Comparison of ENCODE assay signal across 25 cellular contexts in the genomic region with DNA sequence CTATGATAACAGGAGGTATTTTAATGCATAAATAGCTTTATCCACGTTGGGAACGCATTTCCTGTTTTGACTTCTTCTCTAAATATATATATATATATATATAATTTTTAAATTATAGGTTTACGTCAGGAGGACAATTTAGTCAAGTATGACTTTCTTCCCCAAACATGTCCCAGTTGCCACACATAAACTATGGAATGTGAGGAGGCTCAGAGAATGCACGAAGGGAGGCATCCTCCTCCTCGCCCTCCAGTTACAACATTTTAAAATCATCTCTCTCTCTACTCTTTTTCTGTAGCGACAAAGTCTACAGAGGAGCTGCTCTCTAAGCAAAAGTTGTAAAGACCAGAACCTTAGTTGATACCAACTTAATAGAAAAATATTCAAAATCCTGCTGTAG.
"Had no signal": no experiment of that assay in that cellular context is flagged by ENCODE, and none has a peak within 500 bp of the region (broad histone marks: within the 10 kb centered on the region; RNA-seq: fewer than 3 reads in every experiment).

No MANE protein-coding gene starts in this region.

- H3K36me3 ChIP-seq: brain microvascular endothelial cell, left ventricle myocardium inferior, prostate gland, right atrium auricular region, suprapubic skin, transverse colon had no signal

- H3K4me3 ChIP-seq: left ventricle myocardium inferior, prostate gland, right atrium auricular region, suprapubic skin, transverse colon had no signal

- H3K27me3 ChIP-seq: brain microvascular endothelial cell, right atrium auricular region, transverse colon had no signal

- DNase-seq: activated CD4-positive, alpha-beta memory T cell treated with anti-CD3 and anti-CD28 coated beads, Interleukin-2, amount 10 ng/mL, durations not matched to agents 7 days and 5 days; activated CD4-positive, alpha-beta T cell treated with anti-CD3 and anti-CD28 coated beads for 4 hours; activated CD8-positive, alpha-beta memory T cell treated with anti-CD3 and anti-CD28 coated beads, Interleukin-2, amount 10 ng/mL, durations not matched to agents 7 days and 5 days; activated naive CD4-positive, alpha-beta T cell treated with Interleukin-2 at 50 U/mL for 16 hours; activated naive CD8-positive, alpha-beta T cell treated with anti-CD3 and anti-CD28 coated beads, Interleukin-2, amount 10 ng/mL, durations not matched to agents 7 days and 5 days; activated T-cell treated with anti-CD3 and anti-CD28 coated beads, Interleukin-2, amount 50 U/mL, for 1 hour; aorta; brain microvascular endothelial cell; central memory CD4-positive, alpha-beta T cell; endodermal cell; foreskin melanocyte; kidney; left ventricle myocardium inferior; mammary epithelial cell; naive B cell; stimulated activated naive CD8-positive, alpha-beta T cell treated with anti-CD3 and anti-CD28 coated beads, Interleukin-15, amount 100 ng/mL, for 72 hours; transverse colon had no signal

- H3K9me3 ChIP-seq: left ventricle myocardium inferior, prostate gland, right atrium auricular region, suprapubic skin, transverse colon had no signal

- H3K4me1 ChIP-seq: left ventricle myocardium inferior, prostate gland, right atrium auricular region, suprapubic skin had no signal

- H3K27ac Mint-ChIP-seq: activated CD4-positive, alpha-beta memory T cell treated with anti-CD3 and anti-CD28 coated beads, Interleukin-2, amount 10 ng/mL, durations not matched to agents 7 days and 5 days; activated CD8-positive, alpha-beta memory T cell treated with anti-CD3 and anti-CD28 coated beads, Interleukin-2, amount 10 ng/mL, durations not matched to agents 7 days and 5 days; activated naive CD8-positive, alpha-beta T cell treated with anti-CD3 and anti-CD28 coated beads, Interleukin-2, amount 10 ng/mL, durations not matched to agents 7 days and 5 days; activated T-helper 2 cell treated with anti-CD3 and anti-CD28 coated beads, Interferon-gamma antibody, Interleukin-2, Interleukin-4, amounts not matched to agents 10 μg/mL and 5 μg/mL and 100 μg/mL, durations not matched to agents 14 hours and 24 hours and 36 hours; endodermal cell; naive B cell; stimulated activated naive CD8-positive, alpha-beta T cell treated with anti-CD3 and anti-CD28 coated beads, Interleukin-15, amount 100 ng/mL, for 72 hours; T-helper 2 cell treated with Interferon-gamma antibody and Interleukin-4, amounts not matched to agents 5 μg/mL and 100 μg/mL, for 36 hours; WTC11 had no signal

- H3K27ac ChIP-seq: brain microvascular endothelial cell, epithelial cell of prostate, left ventricle myocardium inferior, prostate gland, right atrium auricular region, suprapubic skin, transverse colon had no signal

- ATAC-seq: activated CD8-positive, alpha-beta memory T cell treated with anti-CD3 and anti-CD28 coated beads, Interleukin-2, amount 10 ng/mL, durations not matched to agents 7 days and 5 days; stimulated activated naive CD8-positive, alpha-beta T cell treated with anti-CD3 and anti-CD28 coated beads, Interleukin-15, amount 100 ng/mL, for 72 hours; WTC11 had no signal

- H3K9me3 Mint-ChIP-seq: activated CD4-positive, alpha-beta memory T cell treated with anti-CD3 and anti-CD28 coated beads, Interleukin-2, amount 10 ng/mL, durations not matched to agents 7 days and 5 days; activated naive CD8-positive, alpha-beta T cell treated with anti-CD3 and anti-CD28 coated beads, Interleukin-2, amount 10 ng/mL, durations not matched to agents 7 days and 5 days; activated T-helper 2 cell treated with anti-CD3 and anti-CD28 coated beads, Interferon-gamma antibody, Interleukin-2, Interleukin-4, amounts not matched to agents 10 μg/mL and 5 μg/mL and 100 μg/mL, durations not matched to agents 14 hours and 24 hours and 36 hours; endodermal cell; stimulated activated naive CD8-positive, alpha-beta T cell treated with anti-CD3 and anti-CD28 coated beads, Interleukin-15, amount 100 ng/mL, for 72 hours; T-helper 2 cell treated with Interferon-gamma antibody and Interleukin-4, amounts not matched to agents 5 μg/mL and 100 μg/mL, for 36 hours had no signal

- H3K4me3 Mint-ChIP-seq: activated CD4-positive, alpha-beta memory T cell treated with anti-CD3 and anti-CD28 coated beads, Interleukin-2, amount 10 ng/mL, durations not matched to agents 7 days and 5 days; activated CD8-positive, alpha-beta memory T cell treated with anti-CD3 and anti-CD28 coated beads, Interleukin-2, amount 10 ng/mL, durations not matched to agents 7 days and 5 days; activated naive CD8-positive, alpha-beta T cell treated with anti-CD3 and anti-CD28 coated beads, Interleukin-2, amount 10 ng/mL, durations not matched to agents 7 days and 5 days; endodermal cell; naive B cell; neural crest cell; stimulated activated naive CD8-positive, alpha-beta T cell treated with anti-CD3 and anti-CD28 coated beads, Interleukin-15, amount 100 ng/mL, for 72 hours; T-helper 2 cell treated with Interferon-gamma antibody and Interleukin-4, amounts not matched to agents 5 μg/mL and 100 μg/mL, for 36 hours; WTC11 had no signal

- H3K36me3 Mint-ChIP-seq: activated CD8-positive, alpha-beta memory T cell treated with anti-CD3 and anti-CD28 coated beads, Interleukin-2, amount 10 ng/mL, durations not matched to agents 7 days and 5 days; activated naive CD8-positive, alpha-beta T cell treated with anti-CD3 and anti-CD28 coated beads, Interleukin-2, amount 10 ng/mL, durations not matched to agents 7 days and 5 days; naive B cell; WTC11 had no signal

- H3K4me1 Mint-ChIP-seq: activated CD4-positive, alpha-beta memory T cell treated with anti-CD3 and anti-CD28 coated beads, Interleukin-2, amount 10 ng/mL, durations not matched to agents 7 days and 5 days; activated CD8-positive, alpha-beta memory T cell treated with anti-CD3 and anti-CD28 coated beads, Interleukin-2, amount 10 ng/mL, durations not matched to agents 7 days and 5 days; activated naive CD8-positive, alpha-beta T cell treated with anti-CD3 and anti-CD28 coated beads, Interleukin-2, amount 10 ng/mL, durations not matched to agents 7 days and 5 days; endodermal cell; naive B cell; stimulated activated naive CD8-positive, alpha-beta T cell treated with anti-CD3 and anti-CD28 coated beads, Interleukin-15, amount 100 ng/mL, for 72 hours had no signal
